14 cellular contexts compared by ENCODE assay signal in the genomic region with DNA sequence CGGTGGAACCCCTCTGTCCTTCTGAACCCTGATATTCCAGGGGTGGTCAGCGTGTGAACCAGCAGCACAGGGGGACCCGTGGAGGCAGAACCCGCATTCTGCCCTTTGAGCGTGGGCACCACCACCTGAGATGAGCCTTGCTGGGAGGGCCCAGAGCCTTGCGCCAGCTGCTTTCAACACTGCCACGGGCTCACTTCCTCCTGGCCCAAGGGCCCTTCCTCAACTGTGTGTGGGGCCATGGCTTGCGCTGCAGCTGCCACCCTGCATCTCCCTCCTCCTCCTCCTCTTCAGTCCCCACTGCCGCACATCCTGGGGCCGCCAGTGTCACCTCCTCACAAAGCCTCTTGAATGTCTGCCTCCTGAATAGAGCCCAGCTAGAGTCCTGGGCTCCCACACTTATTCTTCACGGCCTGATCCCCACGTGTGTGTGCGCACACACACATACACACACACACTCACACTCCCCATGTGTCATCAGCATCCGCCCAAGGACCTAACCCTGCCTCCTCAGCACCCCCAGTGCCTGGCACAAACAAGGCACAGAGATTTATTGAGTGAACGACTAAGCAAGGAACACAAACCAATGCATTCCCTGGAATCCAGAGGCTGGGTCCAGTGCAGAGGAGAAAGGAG. TPM values are rescaled to one million over a fixed set of nuclear protein-coding genes. Genes with fewer than 3 reads are reported as not detected.
A peak's percentile ranks its signal among the peaks of the same experiment; 100 is the strongest.
DNase-seq lines count a peak whose midpoint lies in the region; ATAC-seq and TF ChIP-seq lines count a peak whose summit lies in the region.
"Had no signal": no experiment of that assay in that cellular context is flagged by ENCODE, and none has a peak within 500 bp of the region (broad histone marks: within the 10 kb centered on the region; RNA-seq: fewer than 3 reads in every experiment).

No MANE protein-coding gene starts in this region.

- TF ChIP-seq CTCF in CD14-positive monocyte (IDR thresholded peaks at IDR 0.05) (no peak), testis (IDR thresholded peaks at IDR 0.05) (no peak)

- peaks cover 0 to 2% (median 0%) of the 10 kb centered on the region in 3 donors for H3K27me3 Mint-ChIP-seq in CD14-positive monocyte (ENCODE audit: low read depth in 3 of 3)
- no peaks in the 10 kb centered on the region for H3K27me3 Mint-ChIP-seq in activated naive CD8-positive, alpha-beta T cell treated with anti-CD3 and anti-CD28 coated beads, Interleukin-2, amount 10 ng/mL, durations not matched to agents 7 days and 5 days
- H3K27me3 Mint-ChIP-seq in naive thymus-derived CD8-positive, alpha-beta T cell, result no peaks in the 10 kb centered on the region

- H3K36me3 Mint-ChIP-seq in CD14-positive monocyte, result peaks cover 51 to 85% of the 10 kb centered on the region in 2 donors
- H3K36me3 Mint-ChIP-seq in activated naive CD8-positive, alpha-beta T cell treated with anti-CD3 and anti-CD28 coated beads, Interleukin-2, amount 10 ng/mL, durations not matched to agents 7 days and 5 days, result peaks cover 22% of the 10 kb centered on the region
- H3K36me3 Mint-ChIP-seq in naive thymus-derived CD8-positive, alpha-beta T cell, result peaks cover 0 to 74% (median 2%) of the 10 kb centered on the region in 3 donors

- DNase-seq in CD14-positive monocyte (ENCODE audit: low spot score) (peak; percentile 78), Kasumi-1 (lab: John Stamatoyannopoulos, UW) (peak; percentile 65 to 76), testis (no peak), GM19240 (ENCODE audit: insufficient read length, low spot score) (no peak), DMS114 treated with DMSO at 0.1 percent for 48 hours (lab: John Stamatoyannopoulos, UW; ENCODE audit: unreplicated experiment) (no peak)
- no peak for DNase-seq in activated naive CD8-positive, alpha-beta T cell treated with anti-CD3 and anti-CD28 coated beads, Interleukin-2, amount 10 ng/mL, durations not matched to agents 7 days and 5 days
- no peak for DNase-seq in naive thymus-derived CD8-positive, alpha-beta T cell
- DNase-seq in stimulated activated CD4-positive, alpha-beta T cell treated with anti-CD3 and anti-CD28 coated beads, Interleukin-4, amount 100 ng/mL, for 4 hours, result no peak
- DNase-seq: activated CD4-positive, alpha-beta T cell treated with anti-CD3 and anti-CD28 coated beads for 48 hours; cortex of kidney; NCI-H2171 treated with DMSO at 0.1 percent for 48 hours; stimulated activated CD4-positive, alpha-beta T cell treated with anti-CD3 and anti-CD28 coated beads, Interleukin-4, amount 100 ng/mL, for 24 hours; stomach had no signal

- intact Hi-C loops in CD14-positive monocyte (cut with micrococcal nuclease) (no loop called here), testis (cut with DNase I; ENCODE audit: low total_unique reads) (loop anchor here (10.0 kb wide), 1 partner anchor 50 kb away; no protein-coding TSS in a partner anchor)

- no peaks in the 10 kb centered on the region for H3K36me3 ChIP-seq in testis (ENCODE audit: low read depth, missing control alignments)

- WGBS in testis, 2 donors, result 78 to 91% methylated on average over 12 to 15 of the region's 15 CpGs

- H3K27ac ChIP-seq in testis, result no peak overlapping the region
- H3K27ac ChIP-seq: stomach had no signal

- H3K4me3 Mint-ChIP-seq in CD14-positive monocyte, result peak overlapping the region; percentile 61 to 90
- no peak overlapping the region for H3K4me3 Mint-ChIP-seq in activated naive CD8-positive, alpha-beta T cell treated with anti-CD3 and anti-CD28 coated beads, Interleukin-2, amount 10 ng/mL, durations not matched to agents 7 days and 5 days
- no peak overlapping the region for H3K4me3 Mint-ChIP-seq in naive thymus-derived CD8-positive, alpha-beta T cell

- H3K27ac Mint-ChIP-seq in CD14-positive monocyte, result peak overlapping the region; percentile 84 to 95 (median 91)
- peak overlapping the region; percentile 12 for H3K27ac Mint-ChIP-seq in activated naive CD8-positive, alpha-beta T cell treated with anti-CD3 and anti-CD28 coated beads, Interleukin-2, amount 10 ng/mL, durations not matched to agents 7 days and 5 days
- H3K27ac Mint-ChIP-seq in naive thymus-derived CD8-positive, alpha-beta T cell, result peak overlapping the region in 6 of 10 donors; percentile 46 to 87 (median 80)

- peaks cover 4% of the 10 kb centered on the region for H3K4me1 ChIP-seq in testis

- H3K9me3 ChIP-seq in testis, result no peaks in the 10 kb centered on the region
- H3K9me3 ChIP-seq: mucosa of descending colon, stomach had no signal

- TF ChIP-seq POLR2A in testis (IDR thresholded peaks at IDR 0.05), result no peak

- no peak for ATAC-seq in activated naive CD8-positive, alpha-beta T cell treated with anti-CD3 and anti-CD28 coated beads, Interleukin-2, amount 10 ng/mL, durations not matched to agents 7 days and 5 days (ENCODE audit: low read depth)
- ATAC-seq in naive thymus-derived CD8-positive, alpha-beta T cell, result no peak
- ATAC-seq: mucosa of descending colon had no signal

- no peaks in the 10 kb centered on the region for H3K27me3 ChIP-seq in testis
- H3K27me3 ChIP-seq: stomach had no signal

- no peaks in the 10 kb centered on the region for H3K9me3 Mint-ChIP-seq in CD14-positive monocyte
- H3K9me3 Mint-ChIP-seq in activated naive CD8-positive, alpha-beta T cell treated with anti-CD3 and anti-CD28 coated beads, Interleukin-2, amount 10 ng/mL, durations not matched to agents 7 days and 5 days, result no peaks in the 10 kb centered on the region
- H3K9me3 Mint-ChIP-seq in naive thymus-derived CD8-positive, alpha-beta T cell, result no peaks in the 10 kb centered on the region

- H3K4me3 ChIP-seq in testis, result no peak overlapping the region
- H3K4me3 ChIP-seq: mucosa of descending colon, stomach had no signal

- H3K4me1 Mint-ChIP-seq in CD14-positive monocyte, result peaks cover 24% of the 10 kb centered on the region
- H3K4me1 Mint-ChIP-seq in activated naive CD8-positive, alpha-beta T cell treated with anti-CD3 and anti-CD28 coated beads, Interleukin-2, amount 10 ng/mL, durations not matched to agents 7 days and 5 days, result peaks cover 12% of the 10 kb centered on the region
- peaks cover 8 to 17% (median 14%) of the 10 kb centered on the region in 4 donors for H3K4me1 Mint-ChIP-seq in naive thymus-derived CD8-positive, alpha-beta T cell

- POLR2A ChIA-PET in activated naive CD8-positive, alpha-beta T cell treated with anti-CD3 and anti-CD28 coated beads, Interleukin-2, amount 10 ng/mL, durations not matched to agents 7 days and 5 days (lab: Charles Lee), result interaction anchor here (0.6 kb wide), 1 partner anchor 63 kb away, joined by 7 read pairs; no protein-coding TSS in a partner anchor
- POLR2A ChIA-PET in naive thymus-derived CD8-positive, alpha-beta T cell (lab: Charles Lee), result interaction anchor here (0.6 to 2.5 kb wide), 2 partner anchors 36 to 38 kb away, joined by 3 to 10 read pairs; a partner anchor contains a TSS

RNA-seq across cellular contexts. Expression of a gene that starts 26.9 kb away (rescaled TPM):
- 100 to 1,000 TPM; 103 to 159 TPM for polyA plus RNA-seq in CD14-positive monocyte
- total RNA-seq in activated naive CD8-positive, alpha-beta T cell treated with anti-CD3 and anti-CD28 coated beads, Interleukin-2, amount 10 ng/mL, durations not matched to agents 7 days and 5 days, result 10 to 100 TPM; 54.7 to 59.0 TPM
- total RNA-seq in naive thymus-derived CD8-positive, alpha-beta T cell, result 10 to 100 TPM; 30.1 to 31.7 TPM
- polyA plus RNA-seq in naive thymus-derived CD8-positive, alpha-beta T cell, result 100 to 1,000 TPM; 118 to 154 (median 144) TPM
- total RNA-seq in testis, result 10 to 100 TPM; 28.1 to 28.7 TPM
- 7.1 TPM for polyA plus RNA-seq in testis (ENCODE audit: insufficient read depth, low read depth, low replicate concordance)

RNA-seq across cellular contexts. Expression of a gene that starts 38.3 kb away (rescaled TPM):
- polyA plus RNA-seq in CD14-positive monocyte, result under 1 TPM; 0.24 to 0.60 TPM
- total RNA-seq in activated naive CD8-positive, alpha-beta T cell treated with anti-CD3 and anti-CD28 coated beads, Interleukin-2, amount 10 ng/mL, durations not matched to agents 7 days and 5 days, result 10 to 100 TPM; 84.3 to 86.0 TPM
- 10 to 100 TPM; 73.4 to 76.3 TPM for total RNA-seq in naive thymus-derived CD8-positive, alpha-beta T cell
- 1 to 10 TPM in 2 of 3 donors, under 1 TPM in 1; 0.86 to 2.4 (median 2.0) TPM for polyA plus RNA-seq in naive thymus-derived CD8-positive, alpha-beta T cell
- 10 to 100 TPM; 45.2 to 47.3 TPM for total RNA-seq in testis
- polyA plus RNA-seq in testis (ENCODE audit: insufficient read depth, low read depth, low replicate concordance), result 25.4 TPM

RNA-seq across cellular contexts. Expression of a gene that starts 55.3 kb away (rescaled TPM):
- polyA plus RNA-seq in CD14-positive monocyte (10 to 100 TPM; 46.5 to 54.2 TPM), testis (ENCODE audit: insufficient read depth, low read depth, low replicate concordance) (185 TPM)
- 100 to 1,000 TPM; 108 to 114 TPM for total RNA-seq in activated naive CD8-positive, alpha-beta T cell treated with anti-CD3 and anti-CD28 coated beads, Interleukin-2, amount 10 ng/mL, durations not matched to agents 7 days and 5 days
- total RNA-seq in naive thymus-derived CD8-positive, alpha-beta T cell, result 10 to 100 TPM; 44.5 to 45.6 TPM
- polyA plus RNA-seq in naive thymus-derived CD8-positive, alpha-beta T cell, result 100 to 1,000 TPM; 158 to 174 (median 159) TPM
- 100 to 1,000 TPM; 105 to 124 TPM for total RNA-seq in testis

RNA-seq across cellular contexts. Expression of a gene that starts 55.7 kb away (rescaled TPM):
- polyA plus RNA-seq in CD14-positive monocyte (not detected), testis (ENCODE audit: insufficient read depth, low read depth, low replicate concordance) (1.1 TPM)
- total RNA-seq in activated naive CD8-positive, alpha-beta T cell treated with anti-CD3 and anti-CD28 coated beads, Interleukin-2, amount 10 ng/mL, durations not matched to agents 7 days and 5 days, result under 1 TPM; 0.43 to 0.61 TPM
- total RNA-seq in naive thymus-derived CD8-positive, alpha-beta T cell, result 1 to 10 TPM in 1 of 2 experiments, under 1 TPM in 1; 0.62 to 1.1 TPM
- under 1 TPM; 0.16 to 0.60 (median 0.22) TPM for polyA plus RNA-seq in naive thymus-derived CD8-positive, alpha-beta T cell
- 1 to 10 TPM; 1.1 to 2.5 TPM for total RNA-seq in testis

Comparison
In these comparisons a context has a peak if more than half of its experiments do, and no peak if none do; other contexts are left out.
1. DNase-seq: peak in CD14-positive monocyte (single experiment) and Kasumi-1 (2 of 2); none in activated naive CD8-positive, alpha-beta T cell treated with anti-CD3 and anti-CD28 coated beads, Interleukin-2, amount 10 ng/mL, durations not matched to agents 7 days and 5 days (single experiment), naive thymus-derived CD8-positive, alpha-beta T cell (0 of 10), testis (single experiment), stimulated activated CD4-positive, alpha-beta T cell treated with anti-CD3 and anti-CD28 coated beads, Interleukin-4, amount 100 ng/mL, for 4 hours (0 of 2), GM19240 (single experiment) and DMS114 treated with DMSO at 0.1 percent for 48 hours (single experiment).
2. H3K27ac Mint-ChIP-seq: peak in every context shown above with its lines; median percentile 91 in CD14-positive monocyte; 80 in naive thymus-derived CD8-positive, alpha-beta T cell; 12 in activated naive CD8-positive, alpha-beta T cell treated with anti-CD3 and anti-CD28 coated beads, Interleukin-2, amount 10 ng/mL, durations not matched to agents 7 days and 5 days.
3. H3K4me3 Mint-ChIP-seq: peak in CD14-positive monocyte (2 of 2); none in activated naive CD8-positive, alpha-beta T cell treated with anti-CD3 and anti-CD28 coated beads, Interleukin-2, amount 10 ng/mL, durations not matched to agents 7 days and 5 days (single experiment) and naive thymus-derived CD8-positive, alpha-beta T cell (0 of 10).